Comparison of ENCODE assay signal across 8 cellular contexts in genomic region chr2:8684885-8685696, GRCh38. TPM values are rescaled to one million over a fixed set of nuclear protein-coding genes. Genes with fewer than 3 reads are reported as not detected.
A peak's percentile ranks its signal among the peaks of the same experiment; 100 is the strongest.
DNase-seq lines count a peak whose midpoint lies in the region; ATAC-seq and TF ChIP-seq lines count a peak whose summit lies in the region.

No MANE protein-coding gene starts in this region.

- TF ChIP-seq CTCF in glutamatergic neuron (IDR thresholded peaks at IDR 0.05; ENCODE audit: partially characterized antibody, unreplicated experiment) (no peak), omental fat pad (IDR thresholded peaks at IDR 0.05) (no peak), vagina (IDR thresholded peaks at IDR 0.05) (no peak), GM10248 (IDR thresholded peaks at IDR 0.05; ENCODE audit: control extremely low read depth, extremely low read depth, low read depth, missing control alignments) (no peak)

- H3K9ac ChIP-seq in NT2/D1 (ENCODE audit: insufficient read length, low read depth): peak overlapping the region; percentile 90

- peaks cover 3% of the 10 kb centered on the region for H3K4me1 ChIP-seq in NT2/D1 (ENCODE audit: insufficient read depth, insufficient read length)
- H3K4me1 ChIP-seq in vagina: peaks cover 28% of the 10 kb centered on the region

- H3K4me3 ChIP-seq in NT2/D1 (ENCODE audit: insufficient read length, low read depth) (peak overlapping the region; percentile 55), vagina (peak overlapping the region; percentile 63 to 94)

- POLR2A ChIA-PET in GM10248 (lab: Yijun Ruan, JAX): no interaction called here

- ATAC-seq in HG02885 (IDR thresholded peaks at IDR 0.05; ENCODE audit: poor library complexity, unreplicated experiment) (peak; percentile 3), omental fat pad (ENCODE audit: low FRiP score) (peak; percentile 49)

- H3K4me1 Mint-ChIP-seq in glutamatergic neuron (ENCODE audit: low read depth, unreplicated experiment): peaks cover 11% of the 10 kb centered on the region

- H3K36me3 Mint-ChIP-seq in glutamatergic neuron (ENCODE audit: unreplicated experiment): no peaks in the 10 kb centered on the region

- H3K4me3 Mint-ChIP-seq in glutamatergic neuron (ENCODE audit: unreplicated experiment): peak overlapping the region; percentile 96

- intact Hi-C loops in vagina (cut with DNase I): loop anchor here (5.0 kb wide), 3 partner anchors 73 to 963 kb away; no protein-coding TSS in a partner anchor

- H3K27me3 Mint-ChIP-seq in glutamatergic neuron (ENCODE audit: unreplicated experiment): peaks cover 7% of the 10 kb centered on the region

- DNase-seq in DMS114 treated with DMSO at 0.1 percent for 48 hours (lab: John Stamatoyannopoulos, UW; ENCODE audit: unreplicated experiment) (peak; percentile 33), NT2/D1 (ENCODE audit: low read depth, low spot score) (peak; percentile 55), glutamatergic neuron (peak; percentile 58), omental fat pad (ENCODE audit: low spot score) (peak; percentile 63), vagina (ENCODE audit: extremely low spot score in 2 of 2) (no peak), GM10248 (ENCODE audit: extremely low spot score) (no peak)
- peak; percentile 31 for DNase-seq in activated gamma-delta T cell treated with anti-CD3 and anti-CD28 coated beads, Interleukin-2, amount 50 U/mL, for 16 hours (ENCODE audit: low read depth)

- peaks cover 18% of the 10 kb centered on the region for H3K36me3 ChIP-seq in NT2/D1 (ENCODE audit: insufficient read depth, insufficient read length, low read length)
- no peaks in the 10 kb centered on the region for H3K36me3 ChIP-seq in vagina

- CTCF ChIA-PET in GM10248 (lab: Yijun Ruan, JAX): interaction anchor here (1.0 to 1.6 kb wide), 4 partner anchors 147 to 1480 kb away, joined by 3 read pairs; no protein-coding TSS in a partner anchor

- H3K9me3 Mint-ChIP-seq in glutamatergic neuron (ENCODE audit: unreplicated experiment): peaks cover 5% of the 10 kb centered on the region

- no peaks in the 10 kb centered on the region for H3K27me3 ChIP-seq in NT2/D1 (ENCODE audit: insufficient read depth, insufficient read length)
- H3K27me3 ChIP-seq in vagina: no peaks in the 10 kb centered on the region

- H3K27ac ChIP-seq in vagina: peak overlapping the region; percentile 90

- no peak overlapping the region for H3K27ac Mint-ChIP-seq in glutamatergic neuron (ENCODE audit: unreplicated experiment)

- peaks cover 9% of the 10 kb centered on the region; the same call in 1 of the 2 replicates for H3K9me3 ChIP-seq in NT2/D1 (ENCODE audit: insufficient read depth, low read length)
- H3K9me3 ChIP-seq in vagina: no peaks in the 10 kb centered on the region

- TF ChIP-seq POLR2A in vagina (IDR thresholded peaks at IDR 0.05): no peak

RNA-seq across cellular contexts. Expression of gene ID2, which starts 3.2 kb away (rescaled TPM):
- total RNA-seq in glutamatergic neuron (ENCODE audit: unreplicated experiment): 13.2 TPM
- 100 to 1,000 TPM; 165 to 949 (median 312) TPM for total RNA-seq in omental fat pad
- 378 TPM for total RNA-seq in vagina

Comparison
In these comparisons a context has a peak if more than half of its experiments do, and no peak if none do; other contexts are left out.
1. DNase-seq: peak in DMS114 treated with DMSO at 0.1 percent for 48 hours (single experiment), NT2/D1 (single experiment), activated gamma-delta T cell treated with anti-CD3 and anti-CD28 coated beads, Interleukin-2, amount 50 U/mL, for 16 hours (single experiment), glutamatergic neuron (single experiment) and omental fat pad (single experiment); none in vagina (0 of 2) and GM10248 (single experiment).
2. RNA of gene ID2, which starts 3.2 kb away (total RNA-seq): 378 TPM in vagina (single experiment) and 165 to 949 TPM in omental fat pad; 13.2 TPM in glutamatergic neuron (single experiment); every median in the first group is over 10 times any median in the second.